In genomic region chr19:14091885-14092462, GRCh38 we compare ENCODE assay signal across 6 cellular contexts. TPM values are rescaled to one million over a fixed set of nuclear protein-coding genes. Genes with fewer than 3 reads are reported as not detected.
DNase-seq lines count a peak whose midpoint lies in the region; ATAC-seq, FAIRE-seq and TF ChIP-seq lines count a peak whose summit lies in the region.

No MANE protein-coding gene starts in this region.

- no peak for FAIRE-seq in small intestine (lab: Jason Lieb, UNC)

- H3K4me1 ChIP-seq in hepatocyte (ENCODE audit: insufficient read depth) = no peaks in the 10 kb centered on the region
- H3K4me1 ChIP-seq in small intestine (ENCODE audit: control insufficient read depth in 2 of 2, insufficient read depth in 1 of 2, low read depth in 1 of 2, low read length in 1 of 2) = no peaks in the 10 kb centered on the region

- peak overlapping the region; percentile 96 for H3K4me2 ChIP-seq in hepatocyte

- H3K4me3 ChIP-seq in WERI-Rb-1 (ENCODE audit: low read depth, low read length) = peak overlapping the region; percentile 74
- H3K4me3 ChIP-seq in hepatocyte = peak overlapping the region; percentile 93
- H3K4me3 ChIP-seq in small intestine (ENCODE audit: low read depth in 1 of 2, low read length in 2 of 2) = peak overlapping the region in 1 of 2 donors; percentile 62

- WGBS in hepatocyte (ENCODE audit: low lambda C conversion rate, missing lambda C conversion rate) = 16% methylated on average over 11 of the region's 14 CpGs
- WGBS in small intestine, 3 donors = 17 to 26% (median 19%) methylated on average over 14 of the region's 14 CpGs

- H3K9me3 ChIP-seq in WERI-Rb-1 (ENCODE audit: severe bottlenecking) (peaks cover 9% of the 10 kb centered on the region), hepatocyte (ENCODE audit: low read depth) (no peaks in the 10 kb centered on the region), small intestine (ENCODE audit: control insufficient read depth, low read depth) (no peaks in the 10 kb centered on the region)

- H3K27ac ChIP-seq in WERI-Rb-1 (peak overlapping the region; percentile 84), hepatocyte (peak overlapping the region; percentile 98), small intestine (ENCODE audit: low read depth in 1 of 2, low read length in 1 of 2) (peak overlapping the region in 1 of 2 donors; percentile 3)

- no peak for ATAC-seq in activated CD4-positive, CD25-positive, alpha-beta regulatory T cell treated with anti-CD3 and anti-CD28 coated beads, Interleukin-2, amount 50 U/mL, for 24 hours
- no peak for ATAC-seq in HG02623 (IDR thresholded peaks at IDR 0.05; ENCODE audit: unreplicated experiment)

- DNase-seq in activated CD4-positive, CD25-positive, alpha-beta regulatory T cell treated with anti-CD3 and anti-CD28 coated beads, Interleukin-2, amount 50 U/mL, for 72 hours = peak; percentile 45
- DNase-seq in WERI-Rb-1 = peak; percentile 53
- DNase-seq in hepatocyte (ENCODE audit: low spot score) = no peak
- DNase-seq in small intestine = no peak

- peak overlapping the region; percentile 92 for H2AFZ ChIP-seq in hepatocyte

- H3K79me2 ChIP-seq in hepatocyte = peaks cover 6% of the 10 kb centered on the region

- H3K27me3 ChIP-seq in WERI-Rb-1 (ENCODE audit: insufficient read depth, low read depth, severe bottlenecking) (no peaks in the 10 kb centered on the region), hepatocyte (no peaks in the 10 kb centered on the region), small intestine (ENCODE audit: control insufficient read depth in 2 of 2, insufficient read depth in 2 of 2, low read length in 2 of 2) (no peaks in the 10 kb centered on the region)

- no peaks in the 10 kb centered on the region for H3K9me2 ChIP-seq in hepatocyte (replicated peaks; ENCODE audit: insufficient read depth)

- H4K20me1 ChIP-seq in hepatocyte (ENCODE audit: insufficient read depth, poor library complexity, severe bottlenecking) = peaks cover 7% of the 10 kb centered on the region

- H3K36me3 ChIP-seq in WERI-Rb-1 (peaks cover 32% of the 10 kb centered on the region), hepatocyte (replicated peaks; ENCODE audit: insufficient read depth, low read depth) (no peaks in the 10 kb centered on the region), small intestine (ENCODE audit: control insufficient read depth in 2 of 2, insufficient read depth in 2 of 2, low read length in 2 of 2) (peaks cover 0 to 5% of the 10 kb centered on the region in 2 donors)

- TF ChIP-seq CTCF in WERI-Rb-1 (IDR thresholded peaks at IDR 0.05; ENCODE audit: low read depth, low read length) = no peak
- no peak for TF ChIP-seq CTCF in hepatocyte (IDR thresholded peaks at IDR 0.05; ENCODE audit: poor library complexity)

RNA-seq across cellular contexts. Expression of gene SAMD1, which starts 1.4 kb away (rescaled TPM):
- 25.6 and 35.8 TPM in 2 replicates for total RNA-seq in hepatocyte
- polyA plus RNA-seq in hepatocyte (44.8 and 45.6 TPM in 2 replicates), small intestine (10 to 100 TPM; 19.7 to 45.4 (median 29.2) TPM)

RNA-seq across cellular contexts. Expression of gene C19orf67, which starts 6.4 kb away (rescaled TPM):
- total RNA-seq in hepatocyte = not detected in 2 replicates
- not detected in 2 replicates for polyA plus RNA-seq in hepatocyte
- polyA plus RNA-seq in small intestine = not detected

RNA-seq across cellular contexts. Expression of gene MISP3, which starts 19.4 kb away (rescaled TPM):
- 3.7 and 4.9 TPM in 2 replicates for total RNA-seq in hepatocyte
- polyA plus RNA-seq in hepatocyte (12.5 and 13.1 TPM in 2 replicates), small intestine (10 to 100 TPM; 13.8 to 60.4 (median 31.9) TPM)

RNA-seq across cellular contexts. Expression of gene PRKACA, which starts 25.6 kb away (rescaled TPM):
- 29.0 and 41.5 TPM in 2 replicates for total RNA-seq in hepatocyte
- polyA plus RNA-seq in hepatocyte (12.2 and 13.4 TPM in 2 replicates), small intestine (10 to 100 TPM; 34.7 to 51.3 (median 37.0) TPM)

RNA-seq across cellular contexts. Expression of gene PALM3, which starts 30.1 kb away (rescaled TPM):
- 2.1 and 2.3 TPM in 2 replicates for total RNA-seq in hepatocyte
- 2.3 and 3.4 TPM in 2 replicates for polyA plus RNA-seq in hepatocyte
- polyA plus RNA-seq in small intestine = 10 to 100 TPM in 1 of 3 donors, 1 to 10 TPM in 2; 1.7 to 28.2 (median 3.5) TPM

Comparison
In these comparisons a context has a peak if more than half of its experiments do, and no peak if none do; other contexts are left out.
1. DNase-seq: peak in activated CD4-positive, CD25-positive, alpha-beta regulatory T cell treated with anti-CD3 and anti-CD28 coated beads, Interleukin-2, amount 50 U/mL, for 72 hours (single experiment) and WERI-Rb-1 (single experiment); none in hepatocyte (single experiment) and small intestine (single experiment).